14 cellular contexts compared by ENCODE assay signal in genomic region chr9:1522219-1522767, GRCh38.
DNase-seq lines count a peak whose midpoint lies in the region; ATAC-seq and TF ChIP-seq lines count a peak whose summit lies in the region.
"Had no signal": no experiment of that assay in that cellular context is flagged by ENCODE, and none has a peak within 500 bp of the region (broad histone marks: within the 10 kb centered on the region; RNA-seq: fewer than 3 reads in every experiment).

No MANE protein-coding gene starts in this region.

- H3K27ac ChIP-seq in hepatocyte (no peak overlapping the region), PC-9 (no peak overlapping the region)
- H3K27ac ChIP-seq: BLaER1 treated with 17β-estradiol and CSF1 and Interleukin-3, amounts not matched to agents 10 nM and 100 nM; lower lobe of right lung; VCaP had no signal

- DNase-seq in stimulated activated CD4-positive, alpha-beta T cell treated with anti-CD3 and anti-CD28 coated beads, Interleukin-15, amount 100 ng/mL, for 24 hours: no peak
- no peak for DNase-seq in mesenteric fat pad (ENCODE audit: low spot score)
- DNase-seq in hepatocyte (ENCODE audit: low spot score): no peak
- no peak for DNase-seq in PC-9
- DNase-seq: activated CD8-positive, alpha-beta T cell treated with anti-CD3 and anti-CD28 coated beads for 36 hours; amygdala; lower lobe of right lung; NCI-H82; T-cell had no signal

- no peaks in the 10 kb centered on the region for H3K79me2 ChIP-seq in hepatocyte
- H3K79me2 ChIP-seq in PC-9 (ENCODE audit: low read depth): no peaks in the 10 kb centered on the region

- H3K9me2 ChIP-seq in hepatocyte (replicated peaks; ENCODE audit: insufficient read depth) (no peaks in the 10 kb centered on the region), PC-9 (ENCODE audit: insufficient read depth) (no peaks in the 10 kb centered on the region)

- CTCF ChIA-PET in PC-9 (lab: Charles Lee): no interaction called here

- POLR2A ChIA-PET in PC-9 (lab: Charles Lee; ENCODE audit: unreplicated experiment): no interaction called here

- ATAC-seq in GM19035 (IDR thresholded peaks at IDR 0.05; ENCODE audit: unreplicated experiment) (peak; percentile 74), GM21576 (IDR thresholded peaks at IDR 0.05; ENCODE audit: unreplicated experiment) (peak; percentile 78), HG03045 (IDR thresholded peaks at IDR 0.05; ENCODE audit: unreplicated experiment) (peak; percentile 53)
- ATAC-seq: activated CD8-positive, alpha-beta T cell treated with anti-CD3 and anti-CD28 coated beads for 36 hours; lower lobe of right lung; T-cell had no signal

- H3K4me1 ChIP-seq in hepatocyte (ENCODE audit: insufficient read depth) (no peaks in the 10 kb centered on the region), PC-9 (replicated peaks; ENCODE audit: insufficient read depth) (no peaks in the 10 kb centered on the region)
- H3K4me1 ChIP-seq: BLaER1 treated with 17β-estradiol and CSF1 and Interleukin-3, amounts not matched to agents 10 nM and 100 nM; lower lobe of right lung had no signal

- intact Hi-C loops in PC-9 (cut with micrococcal nuclease; ENCODE audit: unreplicated experiment): no loop called here

- no TSS peak for BruUV-seq in PC-9 (replicated peaks; lab: Mats Ljungman, UMichigan)

- no peak overlapping the region for H3K4me3 ChIP-seq in hepatocyte
- H3K4me3 ChIP-seq in PC-9: no peak overlapping the region
- H3K4me3 ChIP-seq: BLaER1 treated with 17β-estradiol and CSF1 and Interleukin-3, amounts not matched to agents 10 nM and 100 nM; lower lobe of right lung had no signal

- 48% methylated on average over 1 of the region's 1 CpG for WGBS in hepatocyte (ENCODE audit: low lambda C conversion rate, missing lambda C conversion rate)

- no peak overlapping the region for H3K4me2 ChIP-seq in hepatocyte
- H3K4me2 ChIP-seq in PC-9: no peak overlapping the region
- H3K4me2 ChIP-seq: BLaER1 treated with 17β-estradiol and CSF1 and Interleukin-3, amounts not matched to agents 10 nM and 100 nM had no signal

- H3K27me3 ChIP-seq in hepatocyte (no peaks in the 10 kb centered on the region), PC-9 (ENCODE audit: insufficient read depth, low read depth) (no peaks in the 10 kb centered on the region)
- H3K27me3 ChIP-seq: BLaER1 treated with 17β-estradiol and CSF1 and Interleukin-3, amounts not matched to agents 10 nM and 100 nM had no signal

- H3K9me3 ChIP-seq in hepatocyte (ENCODE audit: low read depth) (no peaks in the 10 kb centered on the region), PC-9 (ENCODE audit: insufficient read depth, low read depth) (no peaks in the 10 kb centered on the region)
- H3K9me3 ChIP-seq: BLaER1 treated with 17β-estradiol and CSF1 and Interleukin-3, amounts not matched to agents 10 nM and 100 nM; lower lobe of right lung had no signal

- no peak for TF ChIP-seq CTCF in hepatocyte (IDR thresholded peaks at IDR 0.05; ENCODE audit: poor library complexity)
- TF ChIP-seq CTCF in PC-9 (conservative IDR thresholded peaks at IDR 0.05): no peak

- H3K36me3 ChIP-seq in hepatocyte (replicated peaks; ENCODE audit: insufficient read depth, low read depth): no peaks in the 10 kb centered on the region
- H3K36me3 ChIP-seq in PC-9 (ENCODE audit: low read depth): no peaks in the 10 kb centered on the region
- H3K36me3 ChIP-seq: BLaER1 treated with 17β-estradiol and CSF1 and Interleukin-3, amounts not matched to agents 10 nM and 100 nM; lower lobe of right lung had no signal

- H4K20me1 ChIP-seq in hepatocyte (ENCODE audit: insufficient read depth, poor library complexity, severe bottlenecking): no peaks in the 10 kb centered on the region
- no peaks in the 10 kb centered on the region for H4K20me1 ChIP-seq in PC-9 (ENCODE audit: insufficient read depth)
- H4K20me1 ChIP-seq: BLaER1 treated with 17β-estradiol and CSF1 and Interleukin-3, amounts not matched to agents 10 nM and 100 nM had no signal

- no peaks in the 10 kb centered on the region for H3F3A ChIP-seq in PC-9 (ENCODE audit: insufficient read depth, low read depth)

- H2AFZ ChIP-seq in hepatocyte (no peak overlapping the region), PC-9 (no peak overlapping the region)
